ENCODE assay signal across 1 cellular context in genomic region chr19:925087-925911, GRCh38.
TF ChIP-seq lines count a peak whose summit lies in the region.

No MANE protein-coding gene starts in this region.

TF ChIP-seq in K562, 482 proteins besides CTCF, POLR2A, EP300 and RAD21 (continued from another document and continues in another):
- TF ChIP-seq MGA (IDR thresholded peaks at IDR 0.05) = peak; percentile 94
- TF ChIP-seq NEUROD1 (IDR thresholded peaks at IDR 0.05; ENCODE audit: borderline replicate concordance, low read depth, low read length, partially characterized antibody) = peak; percentile 85
- TF ChIP-seq PHF8 (IDR thresholded peaks at IDR 0.05; ENCODE audit: borderline replicate concordance, low read length) = peak; percentile 6; the same call in 1 of the 2 replicates
- TF ChIP-seq BHLHE40 (IDR thresholded peaks at IDR 0.05; ENCODE audit: low read length) = 0 out of 2 replicates have a peak, but pooled peaks have one; percentile 32
- TF ChIP-seq ARID3A (IDR thresholded peaks at IDR 0.05; ENCODE audit: borderline replicate concordance, low read depth, low read length) = no peak
- TF ChIP-seq ZNF695 (CRISPR knock-in tag; IDR thresholded peaks at IDR 0.05) = no peak
- no peak for TF ChIP-seq MCM7 (IDR thresholded peaks at IDR 0.05)
- TF ChIP-seq ZBTB40 (IDR thresholded peaks at IDR 0.05) = no peak
- TF ChIP-seq ZBTB40 (CRISPR knock-in tag; IDR thresholded peaks at IDR 0.05) = 0 out of 2 replicates have a peak, but pooled peaks have one; percentile 13
- TF ChIP-seq TOE1 (IDR thresholded peaks at IDR 0.05; ENCODE audit: borderline replicate concordance) = peak; percentile 96
- no peak for TF ChIP-seq TOE1 (CRISPR knock-in tag; IDR thresholded peaks at IDR 0.05; ENCODE audit: borderline replicate concordance, low read depth)
- no peak for TF ChIP-seq TARDBP (IDR thresholded peaks at IDR 0.05)
- TF ChIP-seq FOXP1 (CRISPR knock-in tag; IDR thresholded peaks at IDR 0.05) = peak; percentile 71
- TF ChIP-seq ELK3 (CRISPR knock-in tag; IDR thresholded peaks at IDR 0.05) = no peak
- no peak for TF ChIP-seq ZNF830 (CRISPR knock-in tag; IDR thresholded peaks at IDR 0.05)
- peak; percentile 83 for TF ChIP-seq CXXC5 (CRISPR knock-in tag; IDR thresholded peaks at IDR 0.05)
- peak; percentile 6; the same call in 1 of the 2 replicates for TF ChIP-seq KAT7 (CRISPR knock-in tag; IDR thresholded peaks at IDR 0.05; ENCODE audit: borderline replicate concordance)
- no peak for TF ChIP-seq SNAPC5 (CRISPR knock-in tag; IDR thresholded peaks at IDR 0.05)
- no peak for TF ChIP-seq THRB (CRISPR knock-in tag; conservative IDR thresholded peaks at IDR 0.05)
- TF ChIP-seq TRIM24 (IDR thresholded peaks at IDR 0.05) = peak in 1 of 2 experiments; percentile 15; a peak in 1 of 4 replicates
- TF ChIP-seq GTF2A2 (tag; IDR thresholded peaks at IDR 0.05) = no peak
- TF ChIP-seq GMEB1 (CRISPR knock-in tag; IDR thresholded peaks at IDR 0.05) = 0 out of 2 replicates have a peak, but pooled peaks have one; percentile 43
- TF ChIP-seq RCOR1 (IDR thresholded peaks at IDR 0.05; ENCODE audit: borderline replicate concordance in 1 of 2, low read depth in 2 of 2, low read length in 2 of 2) = peak; percentile 9 to 71; a peak in 2 of 4 replicates
